Comparison of ENCODE assay signal across 1 cellular context in the genomic region with DNA sequence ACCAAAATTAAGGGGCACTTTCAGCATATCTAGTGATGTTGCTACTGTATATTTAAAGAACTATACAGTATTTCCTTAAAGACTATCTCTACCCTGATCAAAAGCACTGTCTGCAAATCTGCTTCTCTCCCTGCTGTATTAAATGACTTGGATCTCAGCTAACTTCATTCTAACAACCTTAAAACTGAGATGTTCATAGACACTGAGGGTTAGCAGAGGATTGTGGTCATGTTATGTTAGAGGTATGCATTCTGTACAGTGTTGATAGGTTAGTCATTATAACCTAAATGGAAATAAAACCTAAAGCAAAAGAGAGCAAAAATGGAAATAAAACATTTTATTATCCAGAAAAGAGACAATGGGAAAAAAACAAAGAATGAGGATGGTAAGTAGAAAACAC.
TF ChIP-seq lines count a peak whose summit lies in the region.

No MANE protein-coding gene starts in this region.

TF ChIP-seq in IMR-90, 13 proteins besides CTCF, POLR2A, EP300 and RAD21:
- TF ChIP-seq FOS (IDR thresholded peaks at IDR 0.05; ENCODE audit: low read depth, low read length) (no peak), BHLHE40 (IDR thresholded peaks at IDR 0.05; ENCODE audit: low read depth, low read length) (no peak), SMC3 (IDR thresholded peaks at IDR 0.05; ENCODE audit: low read depth, low read length) (no peak), CHD1 (IDR thresholded peaks at IDR 0.05; ENCODE audit: low read depth, low read length) (no peak), ELK1 (IDR thresholded peaks at IDR 0.05; ENCODE audit: borderline replicate concordance, low read depth, low read length) (no peak), RFX5 (IDR thresholded peaks at IDR 0.05; ENCODE audit: low read depth, low read length) (no peak), NFE2L2 (IDR thresholded peaks at IDR 0.05; ENCODE audit: low read depth, low read length) (no peak), MAFK (IDR thresholded peaks at IDR 0.05; ENCODE audit: low read depth, low read length) (no peak), MAZ (IDR thresholded peaks at IDR 0.05; ENCODE audit: borderline replicate concordance, low read depth, low read length) (no peak)
- TF ChIP-seq, protein P1, sequence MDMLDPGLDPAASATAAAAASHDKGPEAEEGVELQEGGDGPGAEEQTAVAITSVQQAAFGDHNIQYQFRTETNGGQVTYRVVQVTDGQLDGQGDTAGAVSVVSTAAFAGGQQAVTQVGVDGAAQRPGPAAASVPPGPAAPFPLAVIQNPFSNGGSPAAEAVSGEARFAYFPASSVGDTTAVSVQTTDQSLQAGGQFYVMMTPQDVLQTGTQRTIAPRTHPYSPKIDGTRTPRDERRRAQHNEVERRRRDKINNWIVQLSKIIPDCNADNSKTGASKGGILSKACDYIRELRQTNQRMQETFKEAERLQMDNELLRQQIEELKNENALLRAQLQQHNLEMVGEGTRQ (IDR thresholded peaks at IDR 0.05; ENCODE audit: low read depth, low read length): no peak
